Comparison of ENCODE assay signal across 17 cellular contexts in the genomic region with DNA sequence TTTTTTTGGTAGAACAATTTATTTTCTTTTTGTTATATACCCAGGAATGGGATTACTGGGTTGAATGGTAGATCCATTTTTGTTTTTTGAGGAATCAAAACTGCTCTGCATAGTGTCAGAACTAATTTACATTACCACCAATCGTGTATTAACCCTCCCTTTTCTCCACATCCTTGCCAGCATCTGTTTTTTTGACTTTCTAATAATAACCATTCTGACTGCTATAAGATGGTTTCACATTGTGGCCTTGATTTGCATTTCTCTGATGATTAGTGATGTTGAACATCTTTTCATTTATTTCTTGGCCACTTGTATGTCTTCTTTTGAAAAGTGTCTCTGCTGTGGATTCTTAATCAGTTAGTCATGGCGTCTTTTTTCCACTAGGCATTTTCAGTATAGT.
A peak's percentile ranks its signal among the peaks of the same experiment; 100 is the strongest.
DNase-seq lines count a peak whose midpoint lies in the region; ATAC-seq and TF ChIP-seq lines count a peak whose summit lies in the region.
"Had no signal": no experiment of that assay in that cellular context is flagged by ENCODE, and none has a peak within 500 bp of the region (broad histone marks: within the 10 kb centered on the region; RNA-seq: fewer than 3 reads in every experiment).

No MANE protein-coding gene starts in this region.

- H3K36me3 ChIP-seq in neuronal stem cell (replicated peaks in 1 of 2; ENCODE audit: control insufficient read depth in 2 of 2, insufficient read depth in 2 of 2, low read length in 2 of 2) (no peaks in the 10 kb centered on the region), body of pancreas (replicated peaks in 1 of 2; ENCODE audit: insufficient read depth in 1 of 2, low read depth in 2 of 2) (no peaks in the 10 kb centered on the region)

- H3K14ac ChIP-seq in neuronal stem cell (ENCODE audit: low read length): no peak overlapping the region

- no peak for TF ChIP-seq CTCF in body of pancreas (IDR thresholded peaks at IDR 0.05)

- peak overlapping the region; percentile 18 for H3K4me2 ChIP-seq in neuronal stem cell (ENCODE audit: insufficient read depth, low read length, poor library complexity, severe bottlenecking)
- H3K4me2 ChIP-seq: GM23338 had no signal

- no peak overlapping the region for H2BK120ac ChIP-seq in neuronal stem cell (ENCODE audit: low read depth, low read length)

- H2BK15ac ChIP-seq in neuronal stem cell (ENCODE audit: low read length): no peak overlapping the region

- intact Hi-C loops in body of pancreas (cut with DNase I): no loop called here

- no peak overlapping the region for H4K8ac ChIP-seq in neuronal stem cell (ENCODE audit: low read depth, low read length)

- ATAC-seq in GM21390 (IDR thresholded peaks at IDR 0.05; ENCODE audit: unreplicated experiment) (peak; percentile 88), HG02678 (IDR thresholded peaks at IDR 0.05; ENCODE audit: unreplicated experiment) (peak; percentile 57), HG03457 (IDR thresholded peaks at IDR 0.05; ENCODE audit: unreplicated experiment) (peak; percentile 63), HG02759 (IDR thresholded peaks at IDR 0.05; ENCODE audit: unreplicated experiment) (no peak), body of pancreas (no peak)
- ATAC-seq: GM23338, Right ventricle myocardium inferior had no signal

- no peak overlapping the region for H2AK5ac ChIP-seq in neuronal stem cell (ENCODE audit: low read depth, low read length)

- no CpG with 5 or more reads among the region's 2 CpGs for WGBS in neuronal stem cell (ENCODE audit: extremely low coverage in 2 of 2, insufficient read length in 2 of 2, insufficient replicate concordance in 1 of 2), 2 donors
- WGBS in body of pancreas, 2 donors: 57 to 60% methylated on average over 2 of the region's 2 CpGs

- DNase-seq in neuronal stem cell (ENCODE audit: low spot score): no peak
- DNase-seq in body of pancreas: no peak
- no peak for DNase-seq in iPS-NIHi11 (ENCODE audit: low spot score)
- DNase-seq: ACHN, C1 segment of cervical spinal cord, HCEC 1CT, KG1, NCI-H1417 treated with DMSO at 0.1 percent for 48 hours, NCI-H187 treated with DMSO at 0.1 percent for 48 hours, NCI-H226, NCI-H524 treated with DMSO at 0.1 percent for 48 hours had no signal

- H3K9me3 ChIP-seq in neuronal stem cell (replicated peaks in 1 of 2; ENCODE audit: control insufficient read depth in 2 of 2, insufficient read depth in 1 of 2, low read depth in 1 of 2, low read length in 2 of 2): no peaks in the 10 kb centered on the region
- H3K9me3 ChIP-seq in body of pancreas: no peaks in the 10 kb centered on the region

- H3K4me1 ChIP-seq in neuronal stem cell (ENCODE audit: control insufficient read depth in 2 of 2, insufficient read depth in 1 of 2, low read depth in 1 of 2, low read length in 2 of 2): no peaks in the 10 kb centered on the region
- no peaks in the 10 kb centered on the region for H3K4me1 ChIP-seq in body of pancreas

- H3K79me1 ChIP-seq in neuronal stem cell (ENCODE audit: low read depth, low read length): no peaks in the 10 kb centered on the region

- no peak overlapping the region for H2AFZ ChIP-seq in neuronal stem cell (ENCODE audit: low read length)
- H2AFZ ChIP-seq: GM23338 had no signal

- H4K91ac ChIP-seq in neuronal stem cell (ENCODE audit: low read depth, low read length, poor library complexity): no peak overlapping the region

- no peak overlapping the region for H2BK12ac ChIP-seq in neuronal stem cell (ENCODE audit: low read length)

- no peak overlapping the region for H3K23ac ChIP-seq in neuronal stem cell (ENCODE audit: low read depth, low read length, poor library complexity)

- H3K27ac ChIP-seq in neuronal stem cell (replicated peaks; ENCODE audit: low read length) (no peak overlapping the region), body of pancreas (no peak overlapping the region)

- TF ChIP-seq POLR2A in body of pancreas (IDR thresholded peaks at IDR 0.05): no peak

- H3K9ac ChIP-seq in neuronal stem cell (ENCODE audit: low read depth, low read length, poor library complexity): no peak overlapping the region

- no peak overlapping the region for H3K4ac ChIP-seq in neuronal stem cell (ENCODE audit: low read length)

- H3K4me3 ChIP-seq in neuronal stem cell (ENCODE audit: low read length in 2 of 2) (no peak overlapping the region), body of pancreas (no peak overlapping the region)
- H3K4me3 ChIP-seq: GM23338 had no signal

- no peak overlapping the region for H2BK5ac ChIP-seq in neuronal stem cell (ENCODE audit: low read length)

- H3K18ac ChIP-seq in neuronal stem cell (ENCODE audit: low read length): no peak overlapping the region

- H3K27me3 ChIP-seq in neuronal stem cell (ENCODE audit: control insufficient read depth in 3 of 3, insufficient read depth in 3 of 3, low read depth in 1 of 3, low read length in 3 of 3): no peaks in the 10 kb centered on the region
- H3K27me3 ChIP-seq in body of pancreas: no peaks in the 10 kb centered on the region

Comparison
In these comparisons a context has a peak if more than half of its experiments do, and no peak if none do; other contexts are left out.
1. ATAC-seq: peak in GM21390 (single experiment), HG02678 (single experiment) and HG03457 (single experiment); none in HG02759 (single experiment) and body of pancreas (single experiment).